21 cellular contexts compared by ENCODE assay signal in the genomic region with DNA sequence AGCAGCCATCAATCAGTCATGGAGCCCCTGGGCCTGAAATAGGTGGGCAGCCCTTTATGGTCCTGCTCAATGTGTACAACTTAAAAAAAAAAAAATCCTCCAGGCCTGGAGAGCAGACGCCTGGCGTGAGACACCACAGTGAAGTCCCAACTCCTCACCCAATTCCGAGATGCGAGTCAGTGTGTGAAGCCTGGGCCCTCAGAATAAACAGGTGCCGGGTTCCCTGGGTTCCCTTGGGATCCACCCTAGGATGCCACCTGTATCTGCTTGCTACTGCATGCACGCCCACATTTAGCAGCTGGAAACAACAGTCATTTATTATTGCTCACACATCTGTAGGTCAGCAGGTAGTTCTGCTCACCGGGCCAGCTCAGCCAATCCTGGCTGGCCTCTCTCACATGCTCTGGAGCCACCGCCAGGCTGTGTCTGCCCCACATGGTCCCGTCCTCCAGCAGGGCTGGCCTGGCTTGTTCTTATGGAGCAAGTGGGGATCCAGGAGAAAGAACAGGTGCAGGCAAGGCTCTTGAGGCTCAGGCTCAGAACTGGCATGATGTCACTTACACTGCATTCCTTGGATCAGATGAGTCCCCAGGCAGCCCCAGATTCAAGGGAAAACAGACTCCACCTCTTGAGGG.
"Had no signal": no experiment of that assay in that cellular context is flagged by ENCODE, and none has a peak within 500 bp of the region (broad histone marks: within the 10 kb centered on the region; RNA-seq: fewer than 3 reads in every experiment).

No MANE protein-coding gene starts in this region.

- ATAC-seq: activated T-helper 17 cell treated with anti-CD3 and anti-CD28 coated beads, Interleukin-2, amount 50 U/mL, for 72 hours; T-cell had no signal

- H3K4me1 Mint-ChIP-seq: activated B cell treated with CpG ODN at 0.5 μM for 24 hours; activated CD4-positive, alpha-beta T cell treated with anti-CD3 and anti-CD28 coated beads, Interleukin-2, amount 10 ng/mL, durations not matched to agents 7 days and 5 days; T-cell had no signal

- H3K4me3 Mint-ChIP-seq: activated B cell treated with CpG ODN at 0.5 μM for 24 hours; activated CD4-positive, alpha-beta memory T cell treated with anti-CD3 and anti-CD28 coated beads for 36 hours; activated CD4-positive, alpha-beta T cell treated with anti-CD3 and anti-CD28 coated beads, Interleukin-2, amount 10 ng/mL, durations not matched to agents 7 days and 5 days; activated naive CD4-positive, alpha-beta T cell treated with anti-CD3 and anti-CD28 coated beads for 36 hours; activated naive CD8-positive, alpha-beta T cell; activated T-helper 17 cell treated with anti-CD3 and anti-CD28 coated beads, Interleukin-2, amount 50 U/mL, for 72 hours; T-cell had no signal

- H3K9me3 Mint-ChIP-seq: activated B cell treated with CpG ODN at 0.5 μM for 24 hours; activated CD4-positive, alpha-beta memory T cell treated with anti-CD3 and anti-CD28 coated beads for 36 hours; activated CD4-positive, alpha-beta T cell treated with anti-CD3 and anti-CD28 coated beads, Interleukin-2, amount 10 ng/mL, durations not matched to agents 7 days and 5 days; activated T-helper 17 cell treated with anti-CD3 and anti-CD28 coated beads, Interleukin-2, amount 50 U/mL, for 72 hours had no signal

- DNase-seq: activated B cell treated with CpG ODN at 0.5 μM for 24 hours; activated CD4-positive, alpha-beta memory T cell treated with anti-CD3 and anti-CD28 coated beads for 36 hours; activated CD4-positive, alpha-beta T cell treated with anti-CD3 and anti-CD28 coated beads for 1 hour; activated CD4-positive, alpha-beta T cell treated with anti-CD3 and anti-CD28 coated beads, Interleukin-2, amount 10 ng/mL, durations not matched to agents 7 days and 5 days; activated CD8-positive, alpha-beta memory T cell treated with anti-CD3 and anti-CD28 coated beads for 24 hours; activated gamma-delta T cell; activated naive CD4-positive, alpha-beta T cell treated with anti-CD3 and anti-CD28 coated beads for 36 hours; activated T-cell treated with anti-CD3 and anti-CD28 coated beads, Interleukin-2, amount 50 U/mL, for 48 hours; adrenal gland; anterior cingulate cortex; cerebellar nuclear complex; KG1; NCI-H1048; NCI-H1930; NCI-H526 treated with DMSO at 0.1 percent for 48 hours; NCI-H82; T-cell; T-helper 2 cell; T1000 had no signal

- H3K36me3 Mint-ChIP-seq: activated CD4-positive, alpha-beta memory T cell treated with anti-CD3 and anti-CD28 coated beads for 36 hours; activated naive CD8-positive, alpha-beta T cell; T-cell had no signal

- H3K27ac Mint-ChIP-seq: activated B cell treated with CpG ODN at 0.5 μM for 24 hours; activated CD4-positive, alpha-beta memory T cell treated with anti-CD3 and anti-CD28 coated beads for 36 hours; activated CD4-positive, alpha-beta T cell treated with anti-CD3 and anti-CD28 coated beads, Interleukin-2, amount 10 ng/mL, durations not matched to agents 7 days and 5 days; activated naive CD4-positive, alpha-beta T cell treated with anti-CD3 and anti-CD28 coated beads for 36 hours; activated naive CD8-positive, alpha-beta T cell; activated T-helper 17 cell treated with anti-CD3 and anti-CD28 coated beads, Interleukin-2, amount 50 U/mL, for 72 hours; T-cell had no signal
